ENCODE assay signal across 1 cellular context in genomic region chr2:201057089-201057499, GRCh38.
TF ChIP-seq lines count a peak whose summit lies in the region.

No MANE protein-coding gene starts in this region.

TF ChIP-seq in IMR-90, 13 proteins besides CTCF, POLR2A, EP300 and RAD21:
- TF ChIP-seq FOS (IDR thresholded peaks at IDR 0.05; ENCODE audit: low read depth, low read length) = no peak
- no peak for TF ChIP-seq MAZ (IDR thresholded peaks at IDR 0.05; ENCODE audit: borderline replicate concordance, low read depth, low read length)
- TF ChIP-seq RFX5 (IDR thresholded peaks at IDR 0.05; ENCODE audit: low read depth, low read length) = no peak
- TF ChIP-seq SMC3 (IDR thresholded peaks at IDR 0.05; ENCODE audit: low read depth, low read length) = no peak
- no peak for TF ChIP-seq ELK1 (IDR thresholded peaks at IDR 0.05; ENCODE audit: borderline replicate concordance, low read depth, low read length)
- no peak for TF ChIP-seq RCOR1 (IDR thresholded peaks at IDR 0.05; ENCODE audit: insufficient replicate concordance, low read length)
- TF ChIP-seq NFE2L2 (IDR thresholded peaks at IDR 0.05; ENCODE audit: low read depth, low read length) = no peak
- no peak for TF ChIP-seq CEBPB (IDR thresholded peaks at IDR 0.05; ENCODE audit: low read depth, low read length)
- no peak for TF ChIP-seq BHLHE40 (IDR thresholded peaks at IDR 0.05; ENCODE audit: low read depth, low read length)
- TF ChIP-seq USF2 (IDR thresholded peaks at IDR 0.05; ENCODE audit: low read depth, low read length) = no peak
- no peak for TF ChIP-seq MAFK (IDR thresholded peaks at IDR 0.05; ENCODE audit: low read depth, low read length)
- no peak for TF ChIP-seq MXI1 (IDR thresholded peaks at IDR 0.05; ENCODE audit: borderline replicate concordance, low read depth, low read length)
